In the genomic region with DNA sequence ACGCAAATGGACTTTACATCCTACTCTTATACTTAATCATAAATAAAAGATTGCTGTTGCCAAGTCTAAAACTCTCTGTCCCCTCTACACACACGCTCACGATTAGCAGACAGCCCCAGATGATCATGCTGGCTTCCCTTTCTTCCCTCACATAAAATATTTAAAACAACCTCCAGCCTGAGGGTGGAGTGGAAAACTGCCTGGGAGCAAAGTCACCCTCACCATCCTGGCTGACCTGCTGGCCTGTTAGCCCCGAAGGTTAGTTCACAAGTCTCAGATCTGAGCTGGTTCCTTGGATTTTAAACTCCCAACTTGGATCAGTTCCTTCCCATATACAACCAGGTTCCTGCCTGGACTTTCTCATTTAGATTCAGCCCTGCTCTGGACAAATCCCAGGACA, we compare ENCODE assay signal across 19 cellular contexts.
DNase-seq lines count a peak whose midpoint lies in the region; ATAC-seq, FAIRE-seq and TF ChIP-seq lines count a peak whose summit lies in the region.
"Had no signal": no experiment of that assay in that cellular context is flagged by ENCODE, and none has a peak within 500 bp of the region (broad histone marks: within the 10 kb centered on the region; RNA-seq: fewer than 3 reads in every experiment).

No MANE protein-coding gene starts in this region.

- POLR2A ChIA-PET in IMR-90 (lab: Charles Lee; ENCODE audit: unreplicated experiment), result no interaction called here

- DNase-seq in IMR-90 (no peak), astrocyte (ENCODE audit: low read depth) (no peak), nephron progenitor cell (no peak), omental fat pad (ENCODE audit: low spot score) (no peak), DMS79 treated with DMSO at 0.1 percent for 48 hours (lab: John Stamatoyannopoulos, UW) (no peak), foreskin fibroblast (no peak)
- DNase-seq in stimulated activated naive CD8-positive, alpha-beta T cell treated with anti-CD3 and anti-CD28 coated beads, Interleukin-15, Interleukin-2, amounts not matched to agents 100 U/mL and 50 U/mL, for 24 hours, result no peak
- DNase-seq: BE2C; CD4-positive, alpha-beta memory T cell; DMS153; DND-41; GDM1; GOT3 had no signal

- no peak overlapping the region for H2BK5ac ChIP-seq in IMR-90 (ENCODE audit: low read depth, low read length, poor library complexity, severe bottlenecking)

- H2BK15ac ChIP-seq in IMR-90 (ENCODE audit: low read depth, low read length), result no peak overlapping the region

- WGBS in IMR-90 (ENCODE audit: extremely low coverage in 2 of 2, insufficient read length in 1 of 2), 2 experiments, result 83% methylated on average over 1 of the region's 4 CpGs; no CpG with 5 or more reads in 1 of the 2 experiments

- ATAC-seq in IMR-90 (ENCODE audit: low read depth) (peak; percentile 42), omental fat pad (ENCODE audit: low FRiP score) (no peak)
- ATAC-seq in stimulated activated naive CD8-positive, alpha-beta T cell treated with anti-CD3 and anti-CD28 coated beads, Interleukin-15, Interleukin-2, amounts not matched to agents 100 U/mL and 50 U/mL, for 24 hours, result no peak
- ATAC-seq: A549 had no signal

- H3K4me1 Mint-ChIP-seq in astrocyte (ENCODE audit: low read depth, unreplicated experiment) (peaks cover 13% of the 10 kb centered on the region), nephron progenitor cell (peaks cover 40% of the 10 kb centered on the region)

- peaks cover 0 to 3% of the 10 kb centered on the region in 2 experiments; a peak in 1 of 4 replicates for H3K79me1 ChIP-seq in IMR-90 (ENCODE audit: low read depth in 1 of 2, low read length in 2 of 2)

- H2BK120ac ChIP-seq in IMR-90 (ENCODE audit: low read depth, low read length), result no peak overlapping the region

- no peak overlapping the region for H4K5ac ChIP-seq in IMR-90 (ENCODE audit: low read depth, low read length)

- no peak overlapping the region for H4K91ac ChIP-seq in IMR-90 (ENCODE audit: insufficient read depth, low read depth, low read length)

- H3K9me1 ChIP-seq in IMR-90 (ENCODE audit: insufficient read depth, low read length), result peaks cover 3% of the 10 kb centered on the region; the same call in 1 of the 2 replicates

- no peaks in the 10 kb centered on the region for H4K20me1 ChIP-seq in IMR-90 (ENCODE audit: insufficient read depth, low read length)
- peaks cover 6% of the 10 kb centered on the region for H4K20me1 ChIP-seq in astrocyte (ENCODE audit: insufficient read depth, low read length)

- H3K27me3 Mint-ChIP-seq in astrocyte (ENCODE audit: low read depth, unreplicated experiment), result no peaks in the 10 kb centered on the region
- H3K27me3 Mint-ChIP-seq in nephron progenitor cell (ENCODE audit: low read depth, poor library complexity), result no peaks in the 10 kb centered on the region
- H3K27me3 Mint-ChIP-seq: CD4-positive, alpha-beta memory T cell had no signal

- intact Hi-C loops in IMR-90 (cut with micrococcal nuclease), result no loop called here

- no peak overlapping the region for H3K27ac ChIP-seq in IMR-90 (ENCODE audit: insufficient read depth, low read length)
- no peak overlapping the region for H3K27ac ChIP-seq in astrocyte (ENCODE audit: low read depth, low read length)
- H3K27ac ChIP-seq: A549, C4-2B, HL-60 had no signal

- H4K8ac ChIP-seq in IMR-90 (ENCODE audit: low read depth in 2 of 2, low read length in 2 of 2), result no peak overlapping the region

- H3K18ac ChIP-seq in IMR-90 (ENCODE audit: low read depth, low read length), result no peak overlapping the region

- dilution Hi-C loops in IMR-90 (cut with HindIII; ENCODE audit: low sequenced_read_pairs, unreplicated experiment), result no loop called here

- H3K27me3 ChIP-seq in IMR-90 (ENCODE audit: control insufficient read depth, insufficient read depth, low read length), result no peaks in the 10 kb centered on the region
- H3K27me3 ChIP-seq in astrocyte (ENCODE audit: insufficient read depth, low read length), result no peaks in the 10 kb centered on the region
- H3K27me3 ChIP-seq: BE2C had no signal

- no peak overlapping the region for H2AK5ac ChIP-seq in IMR-90 (ENCODE audit: low read depth, low read length)

- H3K56ac ChIP-seq in IMR-90 (ENCODE audit: extremely low read depth, insufficient read depth, low read length), result no peak overlapping the region

- H3K79me2 ChIP-seq in astrocyte (ENCODE audit: insufficient read depth, low read length), result no peaks in the 10 kb centered on the region

- H3K36me3 ChIP-seq in IMR-90 (ENCODE audit: control insufficient read depth, insufficient read depth, low read length) (peaks cover 7% of the 10 kb centered on the region; the same call in 1 of the 2 replicates), astrocyte (ENCODE audit: insufficient read depth, low read length) (peaks cover 5% of the 10 kb centered on the region)
- H3K36me3 ChIP-seq: HAP-1 had no signal

- no peak overlapping the region; the same call in 1 of the 2 replicates for H2BK20ac ChIP-seq in IMR-90 (ENCODE audit: low read depth, low read length)

- H3K4me3 ChIP-seq in IMR-90 (ENCODE audit: insufficient read depth, low read depth, low read length) (no peak overlapping the region), astrocyte (ENCODE audit: insufficient read depth, low read depth, low read length) (no peak overlapping the region), foreskin fibroblast (ENCODE audit: low read depth in 1 of 2, low read length in 2 of 2) (no peak overlapping the region)
- H3K4me3 ChIP-seq: A549, HAP-1 had no signal

- H3K4ac ChIP-seq in IMR-90 (ENCODE audit: low read depth, low read length), result no peak overlapping the region; the same call in 1 of the 2 replicates

- in situ Hi-C loops in IMR-90 (cut with MboI; ENCODE audit: low sequenced_read_pairs), result no loop called here

- H3K14ac ChIP-seq in IMR-90 (replicated peaks; ENCODE audit: low read depth, low read length), result no peak overlapping the region

- no peak for TF ChIP-seq POLR2A in IMR-90 (IDR thresholded peaks at IDR 0.05; ENCODE audit: low read depth, low read length)

- H3K9me3 ChIP-seq in IMR-90 (ENCODE audit: control insufficient read depth, insufficient read depth, low read length) (no peaks in the 10 kb centered on the region), astrocyte (ENCODE audit: insufficient read depth, low read depth, low read length) (no peaks in the 10 kb centered on the region)
- H3K9me3 ChIP-seq: A549, BE2C, HAP-1 had no signal

- TF ChIP-seq RAD21 in IMR-90 (IDR thresholded peaks at IDR 0.05; ENCODE audit: low read length), result no peak

- no peak for TF ChIP-seq CTCF in IMR-90 (conservative IDR thresholded peaks at IDR 0.05; ENCODE audit: low read depth, low read length)
- no peak for TF ChIP-seq CTCF in astrocyte (IDR thresholded peaks at IDR 0.05; ENCODE audit: insufficient read depth, low read depth, low read length)
- no peak for TF ChIP-seq CTCF in nephron progenitor cell (IDR thresholded peaks at IDR 0.05)
- TF ChIP-seq CTCF in omental fat pad (IDR thresholded peaks at IDR 0.05), result no peak
- no peak for TF ChIP-seq CTCF in foreskin fibroblast (IDR thresholded peaks at IDR 0.05; ENCODE audit: low read depth, low read length)

- H3K36me3 Mint-ChIP-seq in astrocyte (ENCODE audit: low read depth, unreplicated experiment), result peaks cover 12% of the 10 kb centered on the region
- peaks cover 59% of the 10 kb centered on the region for H3K36me3 Mint-ChIP-seq in nephron progenitor cell (ENCODE audit: low read depth)

- H2AK9ac ChIP-seq in IMR-90 (replicated peaks; ENCODE audit: low read depth, low read length, poor library complexity), result no peak overlapping the region

- H3K4me1 ChIP-seq in IMR-90 (ENCODE audit: control insufficient read depth, insufficient read depth, low read length) (0 out of 2 replicates have a peak, but pooled peaks cover 3% of the 10 kb centered on the region), astrocyte (ENCODE audit: insufficient read depth, low read length) (no peaks in the 10 kb centered on the region)
- H3K4me1 ChIP-seq: A549, BE2C, HAP-1 had no signal

- BruUV-seq in IMR-90 (replicated peaks; lab: Mats Ljungman, UMichigan), result no TSS peak

- H3K4me2 ChIP-seq in IMR-90 (ENCODE audit: low read depth, low read length), result no peak overlapping the region
- H3K4me2 ChIP-seq in astrocyte (ENCODE audit: low read length), result no peak overlapping the region
- H3K4me2 ChIP-seq: A549 had no signal

- peak overlapping the region; percentile 41 for H3K27ac Mint-ChIP-seq in astrocyte (ENCODE audit: unreplicated experiment)
- peak overlapping the region; percentile 39 for H3K27ac Mint-ChIP-seq in nephron progenitor cell
- H3K27ac Mint-ChIP-seq: CD4-positive, alpha-beta memory T cell had no signal

- CTCF ChIA-PET in IMR-90 (lab: Yijun Ruan, JAX), result no interaction called here

- H3K23ac ChIP-seq in IMR-90 (ENCODE audit: low read depth, low read length), result no peak overlapping the region

- no peak for FAIRE-seq in astrocyte (lab: Jason Lieb, UNC)
- FAIRE-seq: A549, D721Med, GM12892 had no signal

- H2AFZ ChIP-seq in IMR-90 (replicated peaks; ENCODE audit: low read length, poor library complexity) (no peak overlapping the region), astrocyte (ENCODE audit: low read depth, low read length) (no peak overlapping the region)

- no peak overlapping the region for H3K9ac ChIP-seq in IMR-90 (ENCODE audit: low read depth, low read length)
- no peak overlapping the region for H3K9ac ChIP-seq in astrocyte (ENCODE audit: low read length)

- H3K9me3 Mint-ChIP-seq in astrocyte (ENCODE audit: unreplicated experiment) (no peaks in the 10 kb centered on the region), nephron progenitor cell (no peaks in the 10 kb centered on the region)
- H3K9me3 Mint-ChIP-seq: CD4-positive, alpha-beta memory T cell had no signal

- no peak overlapping the region for H3K4me3 Mint-ChIP-seq in astrocyte (ENCODE audit: unreplicated experiment)
- H3K4me3 Mint-ChIP-seq in nephron progenitor cell, result no peak overlapping the region
- H3K4me3 Mint-ChIP-seq: CD4-positive, alpha-beta memory T cell had no signal

TF ChIP-seq in IMR-90, 13 proteins besides CTCF, POLR2A, EP300 and RAD21 (continues in another document):
- TF ChIP-seq FOS (IDR thresholded peaks at IDR 0.05; ENCODE audit: low read depth, low read length) (no peak), BHLHE40 (IDR thresholded peaks at IDR 0.05; ENCODE audit: low read depth, low read length) (no peak), RCOR1 (IDR thresholded peaks at IDR 0.05; ENCODE audit: insufficient replicate concordance, low read length) (no peak)
- TF ChIP-seq, protein P1, sequence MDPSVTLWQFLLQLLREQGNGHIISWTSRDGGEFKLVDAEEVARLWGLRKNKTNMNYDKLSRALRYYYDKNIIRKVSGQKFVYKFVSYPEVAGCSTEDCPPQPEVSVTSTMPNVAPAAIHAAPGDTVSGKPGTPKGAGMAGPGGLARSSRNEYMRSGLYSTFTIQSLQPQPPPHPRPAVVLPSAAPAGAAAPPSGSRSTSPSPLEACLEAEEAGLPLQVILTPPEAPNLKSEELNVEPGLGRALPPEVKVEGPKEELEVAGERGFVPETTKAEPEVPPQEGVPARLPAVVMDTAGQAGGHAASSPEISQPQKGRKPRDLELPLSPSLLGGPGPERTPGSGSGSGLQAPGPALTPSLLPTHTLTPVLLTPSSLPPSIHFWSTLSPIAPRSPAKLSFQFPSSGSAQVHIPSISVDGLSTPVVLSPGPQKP (IDR thresholded peaks at IDR 0.05; ENCODE audit: borderline replicate concordance, low read depth, low read length), result no peak
